In genomic region chr4:99943904-99944437, GRCh38 we compare ENCODE assay signal across 12 cellular contexts. TPM values are rescaled to one million over a fixed set of nuclear protein-coding genes. Genes with fewer than 3 reads are reported as not detected.
A peak's percentile ranks its signal among the peaks of the same experiment; 100 is the strongest.
DNase-seq lines count a peak whose midpoint lies in the region; ATAC-seq and TF ChIP-seq lines count a peak whose summit lies in the region.
"Had no signal": no experiment of that assay in that cellular context is flagged by ENCODE, and none has a peak within 500 bp of the region (broad histone marks: within the 10 kb centered on the region; RNA-seq: fewer than 3 reads in every experiment).

No MANE protein-coding gene starts in this region.

- peaks cover 51% of the 10 kb centered on the region for H3K4me1 ChIP-seq in Karpas-422 (ENCODE audit: low read length)

- no peak for ATAC-seq in activated T-cell treated with anti-CD3 and anti-CD28 coated beads, Interleukin-2, amount 50 U/mL, for 72 hours (replicated peaks in 1 of 2)
- ATAC-seq in activated naive CD8-positive, alpha-beta T cell treated with anti-CD3 and anti-CD28 coated beads, Interleukin-2, amount 50 U/mL, for 24 hours: no peak

- peak overlapping the region; percentile 1 for H3K4me2 ChIP-seq in Karpas-422 (ENCODE audit: low read depth, low read length, poor library complexity, severe bottlenecking)

- no peak for TF ChIP-seq CTCF in progenitor cell of endocrine pancreas (IDR thresholded peaks at IDR 0.05; ENCODE audit: unreplicated experiment)

- H3K4me1 Mint-ChIP-seq in activated T-cell treated with anti-CD3 and anti-CD28 coated beads, Interleukin-2, amount 50 U/mL, for 72 hours (ENCODE audit: low read depth): peaks cover 58% of the 10 kb centered on the region
- H3K4me1 Mint-ChIP-seq in activated naive CD8-positive, alpha-beta T cell treated with anti-CD3 and anti-CD28 coated beads, Interleukin-2, amount 50 U/mL, for 24 hours: peaks cover 64% of the 10 kb centered on the region
- peaks cover 19% of the 10 kb centered on the region for H3K4me1 Mint-ChIP-seq in progenitor cell of endocrine pancreas (ENCODE audit: low read depth)

- no peaks in the 10 kb centered on the region for H3K9me3 ChIP-seq in Karpas-422 (ENCODE audit: low read length)

- peaks cover 13 to 35% of the 10 kb centered on the region in 2 donors for H3K36me3 Mint-ChIP-seq in activated T-cell treated with anti-CD3 and anti-CD28 coated beads, Interleukin-2, amount 50 U/mL, for 72 hours (ENCODE audit: insufficient read depth in 2 of 2)
- H3K36me3 Mint-ChIP-seq in activated naive CD8-positive, alpha-beta T cell treated with anti-CD3 and anti-CD28 coated beads, Interleukin-2, amount 50 U/mL, for 24 hours (ENCODE audit: low read depth): peaks cover 41% of the 10 kb centered on the region
- peaks cover 7% of the 10 kb centered on the region for H3K36me3 Mint-ChIP-seq in progenitor cell of endocrine pancreas (ENCODE audit: insufficient read depth)

- no peak overlapping the region for H2AFZ ChIP-seq in Karpas-422 (ENCODE audit: low read length)

- no peak for DNase-seq in activated T-cell treated with anti-CD3 and anti-CD28 coated beads, Interleukin-2, amount 50 U/mL, for 72 hours
- DNase-seq in activated T-cell treated with anti-CD3 and anti-CD28 coated beads for 4 hours: no peak
- DNase-seq in Karpas-422: no peak
- DNase-seq in activated naive CD8-positive, alpha-beta T cell treated with anti-CD3 and anti-CD28 coated beads, Interleukin-2, amount 50 U/mL, for 24 hours: no peak
- no peak for DNase-seq in progenitor cell of endocrine pancreas (ENCODE audit: low spot score, unreplicated experiment)
- no peak for DNase-seq in erythroblast (lab: John Stamatoyannopoulos, UW)
- no peak for DNase-seq in GOT3 (lab: John Stamatoyannopoulos, UW)
- no peak for DNase-seq in NCI-H2107 (lab: John Stamatoyannopoulos, UW)
- DNase-seq: GDM1, NCI-H1105 treated with DMSO at 0.1 percent for 48 hours, Right ventricle myocardium superior had no signal

- H3K36me3 ChIP-seq in Karpas-422 (ENCODE audit: insufficient read depth, low read length): peaks cover 56% of the 10 kb centered on the region

- H3K9ac ChIP-seq in Karpas-422 (ENCODE audit: low read length): no peak overlapping the region

- H3K9me3 Mint-ChIP-seq in activated T-cell treated with anti-CD3 and anti-CD28 coated beads, Interleukin-2, amount 50 U/mL, for 72 hours: peaks cover 0 to 3% of the 10 kb centered on the region in 2 donors
- H3K9me3 Mint-ChIP-seq in activated naive CD8-positive, alpha-beta T cell treated with anti-CD3 and anti-CD28 coated beads, Interleukin-2, amount 50 U/mL, for 24 hours: peaks cover 3% of the 10 kb centered on the region
- H3K9me3 Mint-ChIP-seq in progenitor cell of endocrine pancreas (ENCODE audit: low read depth): no peaks in the 10 kb centered on the region

- H3K27ac Mint-ChIP-seq in activated T-cell treated with anti-CD3 and anti-CD28 coated beads, Interleukin-2, amount 50 U/mL, for 72 hours: peak overlapping the region; percentile 88
- peak overlapping the region; percentile 46 for H3K27ac Mint-ChIP-seq in activated naive CD8-positive, alpha-beta T cell treated with anti-CD3 and anti-CD28 coated beads, Interleukin-2, amount 50 U/mL, for 24 hours
- no peak overlapping the region for H3K27ac Mint-ChIP-seq in progenitor cell of endocrine pancreas

- H3K79me2 ChIP-seq in Karpas-422 (ENCODE audit: low read length): peaks cover 86% of the 10 kb centered on the region

- H3K27me3 ChIP-seq in Karpas-422 (ENCODE audit: low read length): no peaks in the 10 kb centered on the region

- peak overlapping the region; percentile 95 to 99 for H3K4me3 Mint-ChIP-seq in activated T-cell treated with anti-CD3 and anti-CD28 coated beads, Interleukin-2, amount 50 U/mL, for 72 hours
- H3K4me3 Mint-ChIP-seq in activated naive CD8-positive, alpha-beta T cell treated with anti-CD3 and anti-CD28 coated beads, Interleukin-2, amount 50 U/mL, for 24 hours: peak overlapping the region; percentile 98
- peak overlapping the region; percentile 31 for H3K4me3 Mint-ChIP-seq in progenitor cell of endocrine pancreas (ENCODE audit: low read depth)

- H3K27me3 Mint-ChIP-seq in activated T-cell treated with anti-CD3 and anti-CD28 coated beads, Interleukin-2, amount 50 U/mL, for 72 hours (ENCODE audit: low read depth): no peaks in the 10 kb centered on the region
- no peaks in the 10 kb centered on the region for H3K27me3 Mint-ChIP-seq in activated naive CD8-positive, alpha-beta T cell treated with anti-CD3 and anti-CD28 coated beads, Interleukin-2, amount 50 U/mL, for 24 hours
- no peaks in the 10 kb centered on the region for H3K27me3 Mint-ChIP-seq in progenitor cell of endocrine pancreas

- H3K9me2 ChIP-seq in Karpas-422 (replicated peaks; ENCODE audit: insufficient read depth, low read length): no peaks in the 10 kb centered on the region

- no peak overlapping the region for H3K4me3 ChIP-seq in Karpas-422 (ENCODE audit: low read length)
- H3K4me3 ChIP-seq: skin epidermis had no signal

- TF ChIP-seq POLR2A in erythroblast (IDR thresholded peaks at IDR 0.05; ENCODE audit: low read length): no peak

- peaks cover 11% of the 10 kb centered on the region for H4K20me1 ChIP-seq in Karpas-422 (ENCODE audit: insufficient read depth, low read depth, low read length)

- H3K27ac ChIP-seq in Karpas-422 (ENCODE audit: low read length): no peak overlapping the region
- H3K27ac ChIP-seq: skin epidermis had no signal

RNA-seq across cellular contexts. Expression of gene DNAJB14, which starts 2.4 kb away (rescaled TPM):
- 10 to 100 TPM; 46.1 to 60.5 TPM for total RNA-seq in activated T-cell treated with anti-CD3 and anti-CD28 coated beads, Interleukin-2, amount 50 U/mL, for 72 hours
- total RNA-seq in Karpas-422 (2014; rRNA removed; shearing (Covaris generic); ENCODE audit: low replicate concordance): 28.9 and 65.8 TPM in 2 replicates
- total RNA-seq in progenitor cell of endocrine pancreas: 40.7 and 41.7 TPM in 2 replicates

RNA-seq across cellular contexts. Expression of gene H2AZ1, which starts 6.1 kb away (rescaled TPM):
- total RNA-seq in activated T-cell treated with anti-CD3 and anti-CD28 coated beads, Interleukin-2, amount 50 U/mL, for 72 hours: 100 to 1,000 TPM; 417 to 443 TPM
- 544 and 874 TPM in 2 replicates for total RNA-seq in Karpas-422 (2014; rRNA removed; shearing (Covaris generic); ENCODE audit: low replicate concordance)
- total RNA-seq in progenitor cell of endocrine pancreas: 322 and 328 TPM in 2 replicates

RNA-seq across cellular contexts. Expression of gene LAMTOR3, which starts 49.7 kb away (rescaled TPM):
- total RNA-seq in activated T-cell treated with anti-CD3 and anti-CD28 coated beads, Interleukin-2, amount 50 U/mL, for 72 hours: 10 to 100 TPM; 20.7 to 23.3 TPM
- total RNA-seq in Karpas-422 (2014; rRNA removed; shearing (Covaris generic); ENCODE audit: low replicate concordance): 18.9 and 59.9 TPM in 2 replicates
- total RNA-seq in progenitor cell of endocrine pancreas: 58.0 and 58.2 TPM in 2 replicates

Comparison
In these comparisons a context has a peak if more than half of its experiments do, and no peak if none do; other contexts are left out.
1. H3K4me3 Mint-ChIP-seq: peak in every context shown above with its lines; median percentile 98 in activated naive CD8-positive, alpha-beta T cell treated with anti-CD3 and anti-CD28 coated beads, Interleukin-2, amount 50 U/mL, for 24 hours; 97 in activated T-cell treated with anti-CD3 and anti-CD28 coated beads, Interleukin-2, amount 50 U/mL, for 72 hours; 31 in progenitor cell of endocrine pancreas.